In genomic region chr1:21280011-21280471, GRCh38 we compare ENCODE assay signal across 9 cellular contexts. TPM values are rescaled to one million over a fixed set of nuclear protein-coding genes. Genes with fewer than 3 reads are reported as not detected.
DNase-seq lines count a peak whose midpoint lies in the region; ATAC-seq and TF ChIP-seq lines count a peak whose summit lies in the region.
"Had no signal": no experiment of that assay in that cellular context is flagged by ENCODE, and none has a peak within 500 bp of the region (broad histone marks: within the 10 kb centered on the region; RNA-seq: fewer than 3 reads in every experiment).

No MANE protein-coding gene starts in this region.

- intact Hi-C loops in spleen (cut with DNase I; ENCODE audit: low total_unique reads): no loop called here

- TF ChIP-seq POLR2A in spleen (IDR thresholded peaks at IDR 0.05): no peak

- H3K27me3 ChIP-seq in iPS-15b (ENCODE audit: control insufficient read depth, insufficient read depth, low read length): no peaks in the 10 kb centered on the region
- H3K27me3 ChIP-seq in spleen (replicated peaks in 1 of 7): no peaks in the 10 kb centered on the region

- peak overlapping the region; percentile 24 to 88 (median 68) for H3K27ac Mint-ChIP-seq in IgD-negative memory B cell
- peak overlapping the region; percentile 76 for H3K27ac Mint-ChIP-seq in activated naive CD8-positive, alpha-beta T cell treated with anti-CD3 and anti-CD28 coated beads for 36 hours

- WGBS in spleen, 5 donors: 9 to 18% (median 16%) methylated on average over 5 of the region's 5 CpGs

- H3K9ac ChIP-seq in iPS-15b (ENCODE audit: low read depth, low read length): peak overlapping the region; percentile 24

- H3K4me3 Mint-ChIP-seq in IgD-negative memory B cell: peak overlapping the region; percentile 21 to 91 (median 32)
- peak overlapping the region; percentile 14 for H3K4me3 Mint-ChIP-seq in activated naive CD8-positive, alpha-beta T cell treated with anti-CD3 and anti-CD28 coated beads for 36 hours

- TF ChIP-seq CTCF in spleen (IDR thresholded peaks at IDR 0.05 in 8 of 11, conservative IDR thresholded peaks at IDR 0.05 in 3 of 11): no peak

- no peaks in the 10 kb centered on the region for H3K36me3 ChIP-seq in iPS-15b (ENCODE audit: control insufficient read depth, insufficient read depth, low read length)
- H3K36me3 ChIP-seq in spleen: peaks cover 0 to 80% (median 5%) of the 10 kb centered on the region in 6 donors

- peaks cover 2% of the 10 kb centered on the region for H3K36me3 Mint-ChIP-seq in IgD-negative memory B cell
- H3K36me3 Mint-ChIP-seq in activated naive CD8-positive, alpha-beta T cell treated with anti-CD3 and anti-CD28 coated beads for 36 hours: peaks cover 25% of the 10 kb centered on the region

- peak overlapping the region; percentile 55 to 91 (median 86) for H3K27ac ChIP-seq in spleen

- H3K4me1 Mint-ChIP-seq in IgD-negative memory B cell: peaks cover 20 to 31% (median 21%) of the 10 kb centered on the region in 3 donors
- H3K4me1 Mint-ChIP-seq in activated naive CD8-positive, alpha-beta T cell treated with anti-CD3 and anti-CD28 coated beads for 36 hours: peaks cover 44% of the 10 kb centered on the region

- ATAC-seq in HG03159 (IDR thresholded peaks at IDR 0.05; ENCODE audit: unreplicated experiment): no peak
- ATAC-seq in GM19023 (IDR thresholded peaks at IDR 0.05; ENCODE audit: unreplicated experiment): no peak

- no peaks in the 10 kb centered on the region for H3K27me3 Mint-ChIP-seq in IgD-negative memory B cell
- H3K27me3 Mint-ChIP-seq in activated naive CD8-positive, alpha-beta T cell treated with anti-CD3 and anti-CD28 coated beads for 36 hours: no peaks in the 10 kb centered on the region

- DNase-seq in activated naive CD8-positive, alpha-beta T cell treated with anti-CD3 and anti-CD28 coated beads for 36 hours: no peak
- peak; percentile 89 for DNase-seq in spleen
- DNase-seq in DMS 273 (lab: John Stamatoyannopoulos, UW; ENCODE audit: unreplicated experiment): no peak
- no peak for DNase-seq in NCI-H510A treated with DMSO at 0.1 percent for 48 hours (lab: John Stamatoyannopoulos, UW)
- DNase-seq: NCI-H2107 had no signal

- H3K4me1 ChIP-seq in iPS-15b (ENCODE audit: control insufficient read depth, insufficient read depth, low read length) (peaks cover 11% of the 10 kb centered on the region), spleen (peaks cover 33 to 97% (median 61%) of the 10 kb centered on the region in 6 donors)

- no peaks in the 10 kb centered on the region for H3K9me3 Mint-ChIP-seq in IgD-negative memory B cell
- no peaks in the 10 kb centered on the region for H3K9me3 Mint-ChIP-seq in activated naive CD8-positive, alpha-beta T cell treated with anti-CD3 and anti-CD28 coated beads for 36 hours

- H3K4me3 ChIP-seq in iPS-15b (ENCODE audit: low read depth, low read length) (no peak overlapping the region), spleen (peak overlapping the region in 1 of 8 donors; percentile 56)

- H3K9me3 ChIP-seq in iPS-15b (ENCODE audit: control insufficient read depth, insufficient read depth, low read length) (no peaks in the 10 kb centered on the region), spleen (no peaks in the 10 kb centered on the region)

RNA-seq across cellular contexts. Expression of gene ECE1, which starts 10.2 kb away (rescaled TPM):
- 58.6 TPM for polyA plus RNA-seq in IgD-negative memory B cell
- total RNA-seq in activated naive CD8-positive, alpha-beta T cell treated with anti-CD3 and anti-CD28 coated beads for 36 hours: 100 to 1,000 TPM in 1 of 2 experiments, 10 to 100 TPM in 1; 95.6 to 101 TPM
- 100 to 1,000 TPM in 5 of 7 donors, 10 to 100 TPM in 2; 95.3 to 142 (median 124) TPM for total RNA-seq in spleen
- 10 to 100 TPM; 17.2 to 44.4 (median 24.1) TPM for polyA plus RNA-seq in spleen
